8 cellular contexts compared by ENCODE assay signal in genomic region chr7:88927-89921, GRCh38.
A peak's percentile ranks its signal among the peaks of the same experiment; 100 is the strongest.
DNase-seq lines count a peak whose midpoint lies in the region; ATAC-seq, FAIRE-seq and TF ChIP-seq lines count a peak whose summit lies in the region.

No MANE protein-coding gene starts in this region.

- H3K79me2 ChIP-seq in astrocyte (ENCODE audit: insufficient read depth, low read length), result peaks cover 10% of the 10 kb centered on the region

- DNase-seq in activated CD8-positive, alpha-beta T cell treated with anti-CD3 and anti-CD28 coated beads for 36 hours, result peak; percentile 51
- no peak for DNase-seq in activated CD8-positive, alpha-beta T cell treated with anti-CD3 and anti-CD28 coated beads, Interleukin-2, amount 10 ng/mL, durations not matched to agents 7 days and 5 days
- DNase-seq in astrocyte (ENCODE audit: low read depth) (peak; percentile 98), kidney (peak; percentile 85), transverse colon (no peak), NCI-H2107 (lab: John Stamatoyannopoulos, UW) (no peak), BE2C (no peak)
- no peak for DNase-seq in CD8-positive, alpha-beta memory T cell

- POLR2A ChIA-PET in activated CD8-positive, alpha-beta T cell treated with anti-CD3 and anti-CD28 coated beads for 36 hours (lab: Charles Lee), result no interaction called here
- POLR2A ChIA-PET in activated CD8-positive, alpha-beta T cell treated with anti-CD3 and anti-CD28 coated beads, Interleukin-2, amount 10 ng/mL, durations not matched to agents 7 days and 5 days (lab: Charles Lee), result no interaction called here
- POLR2A ChIA-PET in CD8-positive, alpha-beta memory T cell (lab: Charles Lee), result no interaction called here

- in situ Hi-C loops in transverse colon (cut with MboI; ENCODE audit: low pct_ligation_motif_present in 1 of 4, low pct_unique_long_range_greater_than_20kb in 1 of 4, low sequenced_read_pairs in 3 of 4), result no loop called here

- H3K9me3 Mint-ChIP-seq in activated CD8-positive, alpha-beta T cell treated with anti-CD3 and anti-CD28 coated beads for 36 hours, result no peaks in the 10 kb centered on the region
- no peaks in the 10 kb centered on the region for H3K9me3 Mint-ChIP-seq in activated CD8-positive, alpha-beta T cell treated with anti-CD3 and anti-CD28 coated beads, Interleukin-2, amount 10 ng/mL, durations not matched to agents 7 days and 5 days (ENCODE audit: insufficient read depth)
- peaks cover 2% of the 10 kb centered on the region for H3K9me3 Mint-ChIP-seq in astrocyte (ENCODE audit: unreplicated experiment)
- H3K9me3 Mint-ChIP-seq in CD8-positive, alpha-beta memory T cell, result no peaks in the 10 kb centered on the region

- peaks cover 1% of the 10 kb centered on the region for H3K27me3 Mint-ChIP-seq in activated CD8-positive, alpha-beta T cell treated with anti-CD3 and anti-CD28 coated beads for 36 hours
- H3K27me3 Mint-ChIP-seq in activated CD8-positive, alpha-beta T cell treated with anti-CD3 and anti-CD28 coated beads, Interleukin-2, amount 10 ng/mL, durations not matched to agents 7 days and 5 days (ENCODE audit: low read depth), result no peaks in the 10 kb centered on the region
- H3K27me3 Mint-ChIP-seq in astrocyte (ENCODE audit: low read depth, unreplicated experiment), result peaks cover 68% of the 10 kb centered on the region
- peaks cover 7% of the 10 kb centered on the region in 2 donors for H3K27me3 Mint-ChIP-seq in CD8-positive, alpha-beta memory T cell

- H3K4me3 ChIP-seq in astrocyte (ENCODE audit: insufficient read depth, low read depth, low read length), result peak overlapping the region; percentile 0
- no peak overlapping the region for H3K4me3 ChIP-seq in kidney (ENCODE audit: low read length in 2 of 2)
- no peak overlapping the region for H3K4me3 ChIP-seq in transverse colon
- no peak overlapping the region for H3K4me3 ChIP-seq in BE2C (ENCODE audit: low read depth, low read length)
- no peak overlapping the region for H3K4me3 ChIP-seq in CD8-positive, alpha-beta memory T cell (ENCODE audit: low read length)

- TF ChIP-seq CTCF in activated CD8-positive, alpha-beta T cell treated with anti-CD3 and anti-CD28 coated beads for 36 hours (IDR thresholded peaks at IDR 0.05), result no peak
- no peak for TF ChIP-seq CTCF in astrocyte (IDR thresholded peaks at IDR 0.05; ENCODE audit: insufficient read depth, low read depth, low read length)
- TF ChIP-seq CTCF in kidney (IDR thresholded peaks at IDR 0.05; ENCODE audit: borderline replicate concordance, extremely low read depth, insufficient read depth), result no peak
- no peak for TF ChIP-seq CTCF in transverse colon (IDR thresholded peaks at IDR 0.05)
- TF ChIP-seq CTCF in BE2C (IDR thresholded peaks at IDR 0.05; ENCODE audit: low read depth, low read length), result no peak

- no peak for TF ChIP-seq EP300 in transverse colon (IDR thresholded peaks at IDR 0.05; ENCODE audit: low read depth)

- ATAC-seq in activated CD8-positive, alpha-beta T cell treated with anti-CD3 and anti-CD28 coated beads for 36 hours, result peak; percentile 80
- ATAC-seq in activated CD8-positive, alpha-beta T cell treated with anti-CD3 and anti-CD28 coated beads, Interleukin-2, amount 10 ng/mL, durations not matched to agents 7 days and 5 days, result no peak

- FAIRE-seq in astrocyte (lab: Jason Lieb, UNC) (peak; percentile 80), kidney (lab: Jason Lieb, UNC) (no peak)

- 70 to 86% methylated on average over 1 to 13 of the region's 13 CpGs for WGBS in transverse colon (ENCODE audit: low coverage in 1 of 2), 2 donors

- no peak overlapping the region for H2AFZ ChIP-seq in astrocyte (ENCODE audit: low read depth, low read length)

- H3K9me3 ChIP-seq in astrocyte (ENCODE audit: insufficient read depth, low read depth, low read length) (no peaks in the 10 kb centered on the region), kidney (ENCODE audit: control insufficient read depth in 1 of 2, low read length in 2 of 2) (no peaks in the 10 kb centered on the region), transverse colon (no peaks in the 10 kb centered on the region), BE2C (0 out of 2 replicates have a peak, but pooled peaks cover 2% of the 10 kb centered on the region)
- no peaks in the 10 kb centered on the region for H3K9me3 ChIP-seq in CD8-positive, alpha-beta memory T cell (ENCODE audit: low read length)

- peaks cover 9% of the 10 kb centered on the region for H3K4me1 Mint-ChIP-seq in activated CD8-positive, alpha-beta T cell treated with anti-CD3 and anti-CD28 coated beads for 36 hours (ENCODE audit: low read depth)
- H3K4me1 Mint-ChIP-seq in activated CD8-positive, alpha-beta T cell treated with anti-CD3 and anti-CD28 coated beads, Interleukin-2, amount 10 ng/mL, durations not matched to agents 7 days and 5 days (ENCODE audit: low read depth), result peaks cover 9% of the 10 kb centered on the region
- peaks cover 20% of the 10 kb centered on the region for H3K4me1 Mint-ChIP-seq in astrocyte (ENCODE audit: low read depth, unreplicated experiment)
- peaks cover 0 to 4% (median 3%) of the 10 kb centered on the region in 3 donors for H3K4me1 Mint-ChIP-seq in CD8-positive, alpha-beta memory T cell

- no peak overlapping the region for H3K4me3 Mint-ChIP-seq in activated CD8-positive, alpha-beta T cell treated with anti-CD3 and anti-CD28 coated beads for 36 hours
- no peak overlapping the region for H3K4me3 Mint-ChIP-seq in activated CD8-positive, alpha-beta T cell treated with anti-CD3 and anti-CD28 coated beads, Interleukin-2, amount 10 ng/mL, durations not matched to agents 7 days and 5 days
- H3K4me3 Mint-ChIP-seq in astrocyte (ENCODE audit: unreplicated experiment), result peak overlapping the region; percentile 9
- no peak overlapping the region for H3K4me3 Mint-ChIP-seq in CD8-positive, alpha-beta memory T cell

- H3K36me3 ChIP-seq in astrocyte (ENCODE audit: insufficient read depth, low read length), result no peaks in the 10 kb centered on the region
- no peaks in the 10 kb centered on the region for H3K36me3 ChIP-seq in kidney (ENCODE audit: control insufficient read depth in 1 of 2, insufficient read depth in 2 of 2, low read length in 2 of 2)
- H3K36me3 ChIP-seq in transverse colon, result no peaks in the 10 kb centered on the region
- no peaks in the 10 kb centered on the region for H3K36me3 ChIP-seq in BE2C
- no peaks in the 10 kb centered on the region for H3K36me3 ChIP-seq in CD8-positive, alpha-beta memory T cell (ENCODE audit: insufficient read depth, low read length)

- H3K27ac Mint-ChIP-seq in activated CD8-positive, alpha-beta T cell treated with anti-CD3 and anti-CD28 coated beads for 36 hours, result no peak overlapping the region
- H3K27ac Mint-ChIP-seq in activated CD8-positive, alpha-beta T cell treated with anti-CD3 and anti-CD28 coated beads, Interleukin-2, amount 10 ng/mL, durations not matched to agents 7 days and 5 days, result no peak overlapping the region
- no peak overlapping the region for H3K27ac Mint-ChIP-seq in astrocyte (ENCODE audit: unreplicated experiment)
- no peak overlapping the region for H3K27ac Mint-ChIP-seq in CD8-positive, alpha-beta memory T cell

- intact Hi-C loops in activated CD8-positive, alpha-beta T cell treated with anti-CD3 and anti-CD28 coated beads for 36 hours (cut with micrococcal nuclease), result no loop called here
- intact Hi-C loops in kidney (cut with DNase I) (no loop called here), transverse colon (cut with DNase I; ENCODE audit: low total_unique reads) (no loop called here)

- H4K20me1 ChIP-seq in astrocyte (ENCODE audit: insufficient read depth, low read length), result no peaks in the 10 kb centered on the region

- CTCF ChIA-PET in activated CD8-positive, alpha-beta T cell treated with anti-CD3 and anti-CD28 coated beads for 36 hours (lab: Charles Lee), result no interaction called here
- CTCF ChIA-PET in activated CD8-positive, alpha-beta T cell treated with anti-CD3 and anti-CD28 coated beads, Interleukin-2, amount 10 ng/mL, durations not matched to agents 7 days and 5 days (lab: Charles Lee), result no interaction called here
- CTCF ChIA-PET in CD8-positive, alpha-beta memory T cell (lab: Charles Lee), result no interaction called here

- peak overlapping the region; percentile 69 for H3K4me2 ChIP-seq in astrocyte (ENCODE audit: low read length)

- H3K4me1 ChIP-seq in astrocyte (ENCODE audit: insufficient read depth, low read length) (peaks cover 57% of the 10 kb centered on the region), kidney (ENCODE audit: control insufficient read depth in 1 of 2, insufficient read depth in 1 of 2, low read depth in 1 of 2, low read length in 2 of 2) (peaks cover 0 to 5% of the 10 kb centered on the region in 2 donors), transverse colon (peaks cover 18 to 33% (median 28%) of the 10 kb centered on the region in 4 donors), BE2C (no peaks in the 10 kb centered on the region)
- no peaks in the 10 kb centered on the region for H3K4me1 ChIP-seq in CD8-positive, alpha-beta memory T cell (ENCODE audit: insufficient read depth, low read length)

- no peaks in the 10 kb centered on the region for H3K36me3 Mint-ChIP-seq in activated CD8-positive, alpha-beta T cell treated with anti-CD3 and anti-CD28 coated beads for 36 hours (ENCODE audit: low read depth)
- no peaks in the 10 kb centered on the region for H3K36me3 Mint-ChIP-seq in activated CD8-positive, alpha-beta T cell treated with anti-CD3 and anti-CD28 coated beads, Interleukin-2, amount 10 ng/mL, durations not matched to agents 7 days and 5 days (ENCODE audit: low read depth)
- peaks cover 3% of the 10 kb centered on the region for H3K36me3 Mint-ChIP-seq in astrocyte (ENCODE audit: low read depth, unreplicated experiment)
- H3K36me3 Mint-ChIP-seq in CD8-positive, alpha-beta memory T cell, result no peaks in the 10 kb centered on the region

- H3K27ac ChIP-seq in astrocyte (ENCODE audit: low read depth, low read length), result peak overlapping the region; percentile 70
- H3K27ac ChIP-seq in kidney (ENCODE audit: low read depth in 2 of 2, low read length in 2 of 2), result no peak overlapping the region
- peak overlapping the region; percentile 62 to 82 (median 76) for H3K27ac ChIP-seq in transverse colon
- H3K27ac ChIP-seq in CD8-positive, alpha-beta memory T cell (ENCODE audit: low read depth, low read length), result no peak overlapping the region

- no peaks in the 10 kb centered on the region for H3K27me3 ChIP-seq in astrocyte (ENCODE audit: insufficient read depth, low read length)
- H3K27me3 ChIP-seq in transverse colon, result no peaks in the 10 kb centered on the region
- no peaks in the 10 kb centered on the region for H3K27me3 ChIP-seq in BE2C
- no peaks in the 10 kb centered on the region for H3K27me3 ChIP-seq in CD8-positive, alpha-beta memory T cell (ENCODE audit: insufficient read depth, low read length, poor library complexity, severe bottlenecking)

- H3K9ac ChIP-seq in astrocyte (ENCODE audit: low read length), result peak overlapping the region; percentile 46
- peak overlapping the region in 1 of 2 donors; percentile 3 for H3K9ac ChIP-seq in kidney (ENCODE audit: low read length in 2 of 2)

- no peak for TF ChIP-seq POLR2A in transverse colon (IDR thresholded peaks at IDR 0.05)

Comparison
In these comparisons a context has a peak if more than half of its experiments do, and no peak if none do; other contexts are left out.
1. DNase-seq: peak in activated CD8-positive, alpha-beta T cell treated with anti-CD3 and anti-CD28 coated beads for 36 hours (single experiment), astrocyte (single experiment) and kidney (single experiment); none in activated CD8-positive, alpha-beta T cell treated with anti-CD3 and anti-CD28 coated beads, Interleukin-2, amount 10 ng/mL, durations not matched to agents 7 days and 5 days (single experiment), transverse colon (single experiment), NCI-H2107 (single experiment), BE2C (single experiment) and CD8-positive, alpha-beta memory T cell (0 of 5).
2. H3K27ac ChIP-seq: peak in astrocyte (single experiment) and transverse colon (4 of 4); none in kidney (0 of 2) and CD8-positive, alpha-beta memory T cell (single experiment).